8 cellular contexts compared by ENCODE assay signal in genomic region chr3:51385621-51386091, GRCh38. TPM values are rescaled to one million over a fixed set of nuclear protein-coding genes. Genes with fewer than 3 reads are reported as not detected.
A peak's percentile ranks its signal among the peaks of the same experiment; 100 is the strongest.
DNase-seq lines count a peak whose midpoint lies in the region; ATAC-seq and FAIRE-seq lines count a peak whose summit lies in the region.

No MANE protein-coding gene starts in this region.

- H3K4me3 Mint-ChIP-seq in activated CD4-positive, alpha-beta T cell treated with anti-CD3 and anti-CD28 coated beads, Interleukin-2, amount 10 ng/mL, durations not matched to agents 24 days and 14 days, result peak overlapping the region; percentile 95
- H3K4me3 Mint-ChIP-seq in immature natural killer cell, result peak overlapping the region; percentile 88 to 99 (median 99)

- peaks cover 45% of the 10 kb centered on the region for H3K36me3 Mint-ChIP-seq in activated CD4-positive, alpha-beta T cell treated with anti-CD3 and anti-CD28 coated beads, Interleukin-2, amount 10 ng/mL, durations not matched to agents 24 days and 14 days (ENCODE audit: low read depth)
- peaks cover 31 to 40% of the 10 kb centered on the region in 2 donors for H3K36me3 Mint-ChIP-seq in activated naive CD4-positive, alpha-beta T cell treated with anti-CD3 and anti-CD28 coated beads, Interleukin-2, amount 50 U/mL, for 72 hours
- peaks cover 0 to 15% (median 12%) of the 10 kb centered on the region in 3 donors for H3K36me3 Mint-ChIP-seq in immature natural killer cell

- H3K9me3 Mint-ChIP-seq in activated CD4-positive, alpha-beta T cell treated with anti-CD3 and anti-CD28 coated beads, Interleukin-2, amount 10 ng/mL, durations not matched to agents 24 days and 14 days, result no peaks in the 10 kb centered on the region
- H3K9me3 Mint-ChIP-seq in activated naive CD4-positive, alpha-beta T cell treated with anti-CD3 and anti-CD28 coated beads, Interleukin-2, amount 50 U/mL, for 72 hours, result no peaks in the 10 kb centered on the region
- H3K9me3 Mint-ChIP-seq in immature natural killer cell, result no peaks in the 10 kb centered on the region

- H3K9ac ChIP-seq in subcutaneous abdominal adipose tissue (ENCODE audit: low read length in 5 of 5), result peak overlapping the region; percentile 63 to 88 (median 78)

- peak overlapping the region; percentile 71 to 97 (median 92) for H3K4me3 ChIP-seq in subcutaneous abdominal adipose tissue (ENCODE audit: low read depth in 1 of 5, low read length in 5 of 5)

- H3K27me3 Mint-ChIP-seq in activated CD4-positive, alpha-beta T cell treated with anti-CD3 and anti-CD28 coated beads, Interleukin-2, amount 10 ng/mL, durations not matched to agents 24 days and 14 days, result no peaks in the 10 kb centered on the region
- peaks cover 7 to 20% (median 12%) of the 10 kb centered on the region in 3 donors for H3K27me3 Mint-ChIP-seq in immature natural killer cell (ENCODE audit: low read depth in 3 of 3)

- H3K9me3 ChIP-seq in subcutaneous abdominal adipose tissue (ENCODE audit: control insufficient read depth in 5 of 5, low read length in 5 of 5), result no peaks in the 10 kb centered on the region

- peaks cover 0 to 29% (median 17%) of the 10 kb centered on the region in 5 donors for H3K36me3 ChIP-seq in subcutaneous abdominal adipose tissue (ENCODE audit: control insufficient read depth in 5 of 5, insufficient read depth in 5 of 5, low read length in 5 of 5)

- DNase-seq in activated CD4-positive, alpha-beta T cell treated with anti-CD3 and anti-CD28 coated beads, Interleukin-2, amount 10 ng/mL, durations not matched to agents 24 days and 14 days, result peak; percentile 68
- DNase-seq in activated CD4-positive, alpha-beta T cell treated with anti-CD3 and anti-CD28 coated beads for 1 hour, result no peak
- DNase-seq in activated naive CD4-positive, alpha-beta T cell treated with anti-CD3 and anti-CD28 coated beads, Interleukin-2, amount 50 U/mL, for 72 hours (ENCODE audit: low spot score in 2 of 2), result no peak
- DNase-seq in immature natural killer cell (no peak), NCI-H1694 (lab: John Stamatoyannopoulos, UW) (no peak), RCC 7860 (ENCODE audit: low spot score) (no peak)
- DNase-seq in stimulated activated CD4-positive, alpha-beta T cell treated with anti-CD3 and anti-CD28 coated beads, Interleukin-2, amount 100 ng/mL, for 48 hours, result no peak

- H3K27ac Mint-ChIP-seq in activated CD4-positive, alpha-beta T cell treated with anti-CD3 and anti-CD28 coated beads, Interleukin-2, amount 10 ng/mL, durations not matched to agents 24 days and 14 days, result peak overlapping the region; percentile 97
- peak overlapping the region; percentile 99 for H3K27ac Mint-ChIP-seq in activated naive CD4-positive, alpha-beta T cell treated with anti-CD3 and anti-CD28 coated beads, Interleukin-2, amount 50 U/mL, for 72 hours
- H3K27ac Mint-ChIP-seq in immature natural killer cell, result peak overlapping the region; percentile 94 to 99 (median 98)

- FAIRE-seq in RCC 7860 (lab: Jason Lieb, UNC), result no peak

- peaks cover 7 to 47% (median 36%) of the 10 kb centered on the region in 5 donors for H3K4me1 ChIP-seq in subcutaneous abdominal adipose tissue (ENCODE audit: control insufficient read depth in 5 of 5, insufficient read depth in 5 of 5, low read length in 5 of 5)

- H3K27me3 ChIP-seq in subcutaneous abdominal adipose tissue (ENCODE audit: control insufficient read depth in 5 of 5, insufficient read depth in 4 of 5, low read length in 5 of 5), result no peaks in the 10 kb centered on the region

- peaks cover 46% of the 10 kb centered on the region for H3K4me1 Mint-ChIP-seq in activated CD4-positive, alpha-beta T cell treated with anti-CD3 and anti-CD28 coated beads, Interleukin-2, amount 10 ng/mL, durations not matched to agents 24 days and 14 days
- peaks cover 60 to 66% of the 10 kb centered on the region in 2 donors for H3K4me1 Mint-ChIP-seq in immature natural killer cell

- no peak for ATAC-seq in activated naive CD4-positive, alpha-beta T cell treated with anti-CD3 and anti-CD28 coated beads, Interleukin-2, amount 50 U/mL, for 72 hours

- peak overlapping the region; percentile 95 for H3K27ac ChIP-seq in subcutaneous abdominal adipose tissue (ENCODE audit: low read depth, low read length)

- intact Hi-C loops in activated CD4-positive, alpha-beta T cell treated with anti-CD3 and anti-CD28 coated beads, Interleukin-2, amount 10 ng/mL, durations not matched to agents 24 days and 14 days (cut with micrococcal nuclease), result loop anchor here (1.0 to 10.0 kb wide), 5 partner anchors 114 to 1028 kb away; partner anchors contain the start of genes MAPKAPK3 and TMEM115

RNA-seq across cellular contexts. Expression of gene MANF, which starts 0.6 kb away (rescaled TPM):
- 218 and 229 TPM in 2 replicates for total RNA-seq in activated CD4-positive, alpha-beta T cell treated with anti-CD3 and anti-CD28 coated beads, Interleukin-2, amount 10 ng/mL, durations not matched to agents 24 days and 14 days
- total RNA-seq in activated naive CD4-positive, alpha-beta T cell treated with anti-CD3 and anti-CD28 coated beads, Interleukin-2, amount 50 U/mL, for 72 hours, result 100 to 1,000 TPM in 1 of 2 donors, 10 to 100 TPM in 1; 93.6 to 109 TPM
- 100 to 1,000 TPM in 1 of 3 donors, 10 to 100 TPM in 2; 58.7 to 109 (median 82.4) TPM for polyA plus RNA-seq in immature natural killer cell

RNA-seq across cellular contexts. Expression of gene RBM15B, which starts 5.4 kb away (rescaled TPM):
- 37.7 and 38.3 TPM in 2 replicates for total RNA-seq in activated CD4-positive, alpha-beta T cell treated with anti-CD3 and anti-CD28 coated beads, Interleukin-2, amount 10 ng/mL, durations not matched to agents 24 days and 14 days
- total RNA-seq in activated naive CD4-positive, alpha-beta T cell treated with anti-CD3 and anti-CD28 coated beads, Interleukin-2, amount 50 U/mL, for 72 hours, result 10 to 100 TPM; 12.6 to 22.9 TPM
- polyA plus RNA-seq in immature natural killer cell, result 10 to 100 TPM; 10.3 to 12.1 (median 11.3) TPM
